In genomic region chr20:63553251-63553932, GRCh38 we compare ENCODE assay signal across 9 cellular contexts. TPM values are rescaled to one million over a fixed set of nuclear protein-coding genes. Genes with fewer than 3 reads are reported as not detected.
DNase-seq lines count a peak whose midpoint lies in the region; ATAC-seq, FAIRE-seq and TF ChIP-seq lines count a peak whose summit lies in the region.
"Had no signal": no experiment of that assay in that cellular context is flagged by ENCODE, and none has a peak within 500 bp of the region (broad histone marks: within the 10 kb centered on the region; RNA-seq: fewer than 3 reads in every experiment).

No MANE protein-coding gene starts in this region.

- H3K9me1 ChIP-seq in keratinocyte (ENCODE audit: control insufficient read depth, extremely low read depth, insufficient read depth, low read length): no peaks in the 10 kb centered on the region

- H3K4me3 ChIP-seq in WERI-Rb-1 (ENCODE audit: low read depth, low read length) (peak overlapping the region; percentile 55), breast epithelium (peak overlapping the region; percentile 41 to 88 (median 70)), keratinocyte (ENCODE audit: control insufficient read depth in 2 of 3, extremely low read depth in 1 of 3, insufficient read depth in 2 of 3, low read depth in 1 of 3, low read length in 3 of 3) (peak overlapping the region; percentile 64 to 81 (median 71))

- peaks cover 0 to 5% of the 10 kb centered on the region in 2 donors for H3K4me1 ChIP-seq in breast epithelium
- H3K4me1 ChIP-seq in keratinocyte (ENCODE audit: control insufficient read depth, extremely low read depth, insufficient read depth, low read length): peaks cover 16% of the 10 kb centered on the region

- DNase-seq in Calu3 (peak; percentile 81), NCI-H1417 treated with DMSO at 0.1 percent for 48 hours (lab: John Stamatoyannopoulos, UW) (peak; percentile 64), WERI-Rb-1 (peak; percentile 86), breast epithelium (ENCODE audit: low spot score in 2 of 2) (peak; percentile 75 to 89), keratinocyte (ENCODE audit: low read depth, low spot score) (peak; percentile 90)
- peak; percentile 94 for DNase-seq in stimulated activated CD4-positive, alpha-beta T cell treated with anti-CD3 and anti-CD28 coated beads, Interleukin-1b, Interleukin-23, amount 100 ng/mL, for 48 hours

- no TSS peak for BruUV-seq in Calu3 (replicated peaks; lab: Mats Ljungman, UMichigan)

- peak overlapping the region; percentile 46 for H3K4me3 Mint-ChIP-seq in Calu3 (ENCODE audit: low read depth, unreplicated experiment)

- H3K27me3 ChIP-seq in WERI-Rb-1 (ENCODE audit: insufficient read depth, low read depth, severe bottlenecking) (no peaks in the 10 kb centered on the region), breast epithelium (peaks cover 0 to 5% of the 10 kb centered on the region in 2 donors), keratinocyte (ENCODE audit: control insufficient read depth, extremely low read depth, insufficient read depth, low read length) (no peaks in the 10 kb centered on the region)

- no peaks in the 10 kb centered on the region for H3K4me1 Mint-ChIP-seq in Calu3 (ENCODE audit: low read depth, unreplicated experiment)

- no peaks in the 10 kb centered on the region for H3K79me2 ChIP-seq in keratinocyte (ENCODE audit: control insufficient read depth, insufficient read depth, low read length)

- dilution Hi-C loops in keratinocyte (cut with MboI; ENCODE audit: extremely low pct_ligation_motif_present, low sequenced_read_pairs): no loop called here

- H3K9ac ChIP-seq in keratinocyte (ENCODE audit: control insufficient read depth, extremely low read depth, insufficient read depth, low read length): peak overlapping the region; percentile 71

- H3K4me2 ChIP-seq in keratinocyte (ENCODE audit: control insufficient read depth, extremely low read depth, insufficient read depth, low read depth, low read length): peak overlapping the region; percentile 79

- CTCF ChIA-PET in Calu3 (lab: Charles Lee): no interaction called here

- TF ChIP-seq POLR2A in breast epithelium (IDR thresholded peaks at IDR 0.05): no peak

- intact Hi-C loops in Calu3 (cut with micrococcal nuclease; ENCODE audit: unreplicated experiment) (no loop called here), breast epithelium (cut with DNase I; ENCODE audit: low total_unique reads) (no loop called here)

- peaks cover 8% of the 10 kb centered on the region for H3K27me3 Mint-ChIP-seq in Calu3 (ENCODE audit: unreplicated experiment)

- peak overlapping the region; percentile 44 for H3K27ac Mint-ChIP-seq in Calu3 (ENCODE audit: unreplicated experiment)

- peak; percentile 48 for ATAC-seq in GM21723 (IDR thresholded peaks at IDR 0.05; ENCODE audit: unreplicated experiment)
- ATAC-seq in GM21515 (IDR thresholded peaks at IDR 0.05; ENCODE audit: unreplicated experiment): no peak

- H3K9me3 ChIP-seq in WERI-Rb-1 (ENCODE audit: severe bottlenecking) (no peaks in the 10 kb centered on the region), breast epithelium (no peaks in the 10 kb centered on the region), keratinocyte (ENCODE audit: control insufficient read depth, low read depth, low read length) (no peaks in the 10 kb centered on the region)

- TF ChIP-seq CTCF in Calu3 (IDR thresholded peaks at IDR 0.05; ENCODE audit: unreplicated experiment) (no peak), WERI-Rb-1 (IDR thresholded peaks at IDR 0.05; ENCODE audit: low read depth, low read length) (no peak), breast epithelium (IDR thresholded peaks at IDR 0.05) (no peak), keratinocyte (optimal IDR thresholded peaks at IDR 0.05 in 1 of 3, IDR thresholded peaks at IDR 0.05 in 1 of 3, conservative IDR thresholded peaks at IDR 0.05 in 1 of 3; ENCODE audit: extremely low read depth in 1 of 3, insufficient read depth in 2 of 3, low read length in 3 of 3) (no peak)

- H3K27ac ChIP-seq in WERI-Rb-1: no peak overlapping the region
- H3K27ac ChIP-seq in breast epithelium: peak overlapping the region; percentile 40 to 58
- peak overlapping the region; percentile 51 for H3K27ac ChIP-seq in keratinocyte (ENCODE audit: control insufficient read depth, insufficient read depth, low read length)

- H3K9me3 Mint-ChIP-seq in Calu3 (ENCODE audit: low read depth, unreplicated experiment): no peaks in the 10 kb centered on the region

- FAIRE-seq in keratinocyte (lab: Jason Lieb, UNC): peak; percentile 72

- peaks cover 45% of the 10 kb centered on the region for H3K36me3 Mint-ChIP-seq in Calu3 (ENCODE audit: insufficient read depth, unreplicated experiment)

- peak overlapping the region; percentile 76 for H2AFZ ChIP-seq in keratinocyte (ENCODE audit: control insufficient read depth, low read length)

- H3K36me3 ChIP-seq in WERI-Rb-1 (no peaks in the 10 kb centered on the region), breast epithelium (no peaks in the 10 kb centered on the region), keratinocyte (ENCODE audit: control insufficient read depth in 2 of 2, extremely low read depth in 1 of 2, insufficient read depth in 2 of 2, low read length in 2 of 2) (peaks cover 0 to 4% of the 10 kb centered on the region in 2 experiments)

- no peaks in the 10 kb centered on the region for H4K20me1 ChIP-seq in keratinocyte (ENCODE audit: control insufficient read depth, extremely low read depth, insufficient read depth, low read length)

RNA-seq across cellular contexts. Expression of gene FNDC11, which starts 0.6 kb away (rescaled TPM):
- total RNA-seq in Calu3 (2022): 0.24 TPM in 1 of 2 replicates, not detected in the other
- total RNA-seq in breast epithelium: under 1 TPM; 0.29 to 0.33 (median 0.32) TPM
- polyA plus RNA-seq in keratinocyte: 0.48 to 0.84 TPM (median 0.55 TPM) in 3 replicates
- not detected for polyA plus RNA-seq in keratinocyte (2011; ENCODE audit: low read depth)
- polyA plus RNA-seq in keratinocyte (2011; cell fraction: cytosol; rRNA removed): 0.43 and 0.79 TPM in 2 replicates
- polyA plus RNA-seq in keratinocyte (2011; cell fraction: nucleus; rRNA removed): 1.3 and 3.7 TPM in 2 replicates
- 0.55 and 0.81 TPM in 2 replicates for polyA plus RNA-seq in keratinocyte (2012; ENCODE audit: low replicate concordance)
- 0.22 to 0.39 TPM (median 0.30 TPM) in 3 replicates for polyA minus RNA-seq in keratinocyte
- not detected for polyA minus RNA-seq in keratinocyte (2011; cell fraction: cytosol; rRNA and poly(A)+ RNA removed)
- polyA minus RNA-seq in keratinocyte (2011; cell fraction: nucleus; rRNA and poly(A)+ RNA removed): 0.47 and 0.84 TPM in 2 replicates

RNA-seq across cellular contexts. Expression of gene SRMS, which starts 5.8 kb away (rescaled TPM):
- total RNA-seq in Calu3 (2022) (not detected in 2 replicates), breast epithelium (under 1 TPM in 2 of 3 donors, not detected in 1; 0.59 to 0.66 TPM)
- 0.10 to 0.32 TPM (median 0.14 TPM) in 3 replicates for polyA plus RNA-seq in keratinocyte
- polyA plus RNA-seq in keratinocyte (2011; ENCODE audit: low read depth): not detected
- 0.05 and 0.30 TPM in 2 replicates for polyA plus RNA-seq in keratinocyte (2011; cell fraction: cytosol; rRNA removed)
- 0.52 and 0.97 TPM in 2 replicates for polyA plus RNA-seq in keratinocyte (2011; cell fraction: nucleus; rRNA removed)
- polyA plus RNA-seq in keratinocyte (2012; ENCODE audit: low replicate concordance): 0.28 TPM in 1 of 2 replicates, not detected in the other
- 0.13 to 1.3 TPM in 2 of 3 replicates, not detected in the other for polyA minus RNA-seq in keratinocyte
- not detected for polyA minus RNA-seq in keratinocyte (2011; cell fraction: cytosol; rRNA and poly(A)+ RNA removed)
- 0.53 and 0.54 TPM in 2 replicates for polyA minus RNA-seq in keratinocyte (2011; cell fraction: nucleus; rRNA and poly(A)+ RNA removed)
- total RNA-seq: T-helper 2 cell treated with Interferon-gamma antibody and Interleukin-4, amounts not matched to agents 100 ng/mL and 5 ng/mL, for 36 hours had no signal

RNA-seq across cellular contexts. Expression of gene PTK6, which starts 16.2 kb away (rescaled TPM):
- 15.9 and 22.5 TPM in 2 replicates for total RNA-seq in Calu3 (2022)
- total RNA-seq in breast epithelium: 1 to 10 TPM in 1 of 3 donors, under 1 TPM in 2; 0.16 to 2.3 (median 0.88) TPM
- polyA plus RNA-seq in keratinocyte: 28.5 to 38.9 TPM (median 37.0 TPM) in 3 replicates
- polyA plus RNA-seq in keratinocyte (2011; ENCODE audit: low read depth): 10.8 TPM
- polyA plus RNA-seq in keratinocyte (2011; cell fraction: cytosol; rRNA removed): 29.9 and 50.4 TPM in 2 replicates
- 63.1 and 87.1 TPM in 2 replicates for polyA plus RNA-seq in keratinocyte (2011; cell fraction: nucleus; rRNA removed)
- polyA plus RNA-seq in keratinocyte (2012; ENCODE audit: low replicate concordance): 32.1 and 36.7 TPM in 2 replicates
- 18.9 to 27.3 TPM (median 23.5 TPM) in 3 replicates for polyA minus RNA-seq in keratinocyte
- 51.6 TPM for polyA minus RNA-seq in keratinocyte (2011; cell fraction: cytosol; rRNA and poly(A)+ RNA removed)
- 26.2 and 30.3 TPM in 2 replicates for polyA minus RNA-seq in keratinocyte (2011; cell fraction: nucleus; rRNA and poly(A)+ RNA removed)

RNA-seq across cellular contexts. Expression of gene HELZ2, which starts 20.6 kb away (rescaled TPM):
- total RNA-seq in Calu3 (2022) (135 and 281 TPM in 2 replicates), breast epithelium (10 to 100 TPM in 2 of 3 donors, 1 to 10 TPM in 1; 9.9 to 22.6 (median 20.3) TPM)
- 14.8 to 29.0 TPM (median 24.3 TPM) in 3 replicates for polyA plus RNA-seq in keratinocyte
- 9.1 TPM for polyA plus RNA-seq in keratinocyte (2011; ENCODE audit: low read depth)
- 3.2 and 9.0 TPM in 2 replicates for polyA plus RNA-seq in keratinocyte (2011; cell fraction: cytosol; rRNA removed)
- 33.2 and 49.6 TPM in 2 replicates for polyA plus RNA-seq in keratinocyte (2011; cell fraction: nucleus; rRNA removed)
- polyA plus RNA-seq in keratinocyte (2012; ENCODE audit: low replicate concordance): 9.0 and 56.9 TPM in 2 replicates
- polyA minus RNA-seq in keratinocyte: 62.1 to 141 TPM (median 70.0 TPM) in 3 replicates
- polyA minus RNA-seq in keratinocyte (2011; cell fraction: cytosol; rRNA and poly(A)+ RNA removed): 92.3 TPM
- 251 and 345 TPM in 2 replicates for polyA minus RNA-seq in keratinocyte (2011; cell fraction: nucleus; rRNA and poly(A)+ RNA removed)

RNA-seq across cellular contexts. Expression of gene PPDPF, which starts 32.8 kb away (rescaled TPM):
- total RNA-seq in Calu3 (2022): 517 and 545 TPM in 2 replicates
- 100 to 1,000 TPM in 2 of 3 donors, 10 to 100 TPM in 1; 71.8 to 151 (median 133) TPM for total RNA-seq in breast epithelium
- polyA plus RNA-seq in keratinocyte: 8.8 to 68.4 TPM (median 16.4 TPM) in 3 replicates
- 71.8 TPM for polyA plus RNA-seq in keratinocyte (2011; ENCODE audit: low read depth)
- polyA plus RNA-seq in keratinocyte (2011; cell fraction: cytosol; rRNA removed): 29.1 and 150 TPM in 2 replicates
- polyA plus RNA-seq in keratinocyte (2011; cell fraction: nucleus; rRNA removed): 14.0 and 23.8 TPM in 2 replicates
- 239 and 414 TPM in 2 replicates for polyA plus RNA-seq in keratinocyte (2012; ENCODE audit: low replicate concordance)
- 5.2 to 107 TPM (median 12.5 TPM) in 3 replicates for polyA minus RNA-seq in keratinocyte
- 879 TPM for polyA minus RNA-seq in keratinocyte (2011; cell fraction: cytosol; rRNA and poly(A)+ RNA removed)
- polyA minus RNA-seq in keratinocyte (2011; cell fraction: nucleus; rRNA and poly(A)+ RNA removed): 20.5 and 25.3 TPM in 2 replicates
